17 cellular contexts compared by ENCODE assay signal in the genomic region with DNA sequence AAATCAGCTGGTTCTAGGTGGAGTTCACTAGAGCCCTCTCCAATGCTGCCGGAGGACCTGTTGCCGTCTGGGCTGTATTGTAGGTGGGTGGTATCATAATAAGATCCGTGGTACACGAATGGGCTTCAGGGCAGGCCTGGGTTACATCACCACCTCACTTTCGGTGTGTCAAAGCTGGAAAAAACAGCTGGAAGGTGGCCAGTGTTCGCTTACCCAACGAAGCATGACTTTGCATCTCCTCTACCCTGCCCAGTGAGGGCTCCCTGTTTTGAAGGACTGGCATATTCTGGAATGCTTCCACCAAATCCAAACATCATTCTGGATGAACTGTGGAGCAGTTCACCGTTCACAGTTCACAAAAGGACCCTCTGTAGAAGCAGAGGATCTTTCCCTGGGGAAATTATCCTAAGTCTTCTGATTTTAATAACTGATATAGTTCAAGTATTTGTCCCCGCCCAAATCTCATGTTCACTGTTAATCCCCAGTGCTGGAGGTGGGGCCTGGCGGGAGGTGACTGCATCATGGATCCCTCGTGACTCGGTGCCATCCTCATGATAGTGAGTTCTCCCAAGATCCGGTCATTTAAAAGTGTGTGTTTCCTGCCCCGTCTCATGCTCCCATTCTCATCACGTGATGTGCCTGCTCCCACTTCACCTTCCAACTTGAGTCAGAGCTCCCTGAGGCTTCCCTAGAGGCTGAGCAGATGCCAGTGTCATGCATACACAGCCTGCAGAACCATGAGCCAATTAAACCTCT.
DNase-seq lines count a peak whose midpoint lies in the region; ATAC-seq and TF ChIP-seq lines count a peak whose summit lies in the region.
"Had no signal": no experiment of that assay in that cellular context is flagged by ENCODE, and none has a peak within 500 bp of the region (broad histone marks: within the 10 kb centered on the region; RNA-seq: fewer than 3 reads in every experiment).

No MANE protein-coding gene starts in this region.

- peaks cover 13% of the 10 kb centered on the region for H3K4me1 Mint-ChIP-seq in progenitor cell of endocrine pancreas (ENCODE audit: low read depth)
- H3K4me1 Mint-ChIP-seq: CD8-positive, alpha-beta memory T cell; stimulated activated effector memory CD8-positive, alpha-beta T cell treated with anti-CD3 and anti-CD28 coated beads, Interleukin-12 subunit alpha, Interleukin-12 subunit beta, amount 100 ng/mL, for 72 hours had no signal

- H3K4me3 ChIP-seq in cardiac muscle cell (no peak overlapping the region), SK-N-MC (peak overlapping the region; percentile 55; the same call in 1 of the 2 replicates), thyroid gland (replicated peaks in 1 of 3) (no peak overlapping the region), ascending aorta (no peak overlapping the region)
- H3K4me3 ChIP-seq: lower lobe of right lung, thoracic aorta had no signal

- no peaks in the 10 kb centered on the region for H3K9me3 Mint-ChIP-seq in progenitor cell of endocrine pancreas (ENCODE audit: low read depth)
- H3K9me3 Mint-ChIP-seq: stimulated activated effector memory CD8-positive, alpha-beta T cell treated with anti-CD3 and anti-CD28 coated beads, Interleukin-12 subunit alpha, Interleukin-12 subunit beta, amount 100 ng/mL, for 72 hours; T-helper 2 cell treated with Interferon-gamma antibody and Interleukin-4, amounts not matched to agents 5 μg/mL and 100 μg/mL, for 36 hours had no signal

- H3K9me3 ChIP-seq in cardiac muscle cell (ENCODE audit: low read depth) (no peaks in the 10 kb centered on the region), SK-N-MC (ENCODE audit: low read depth, low read length) (no peaks in the 10 kb centered on the region), thyroid gland (no peaks in the 10 kb centered on the region), ascending aorta (no peaks in the 10 kb centered on the region)
- H3K9me3 ChIP-seq: lower lobe of right lung, thoracic aorta had no signal

- H3K9ac ChIP-seq in SK-N-MC (ENCODE audit: insufficient read length), result no peak overlapping the region

- H3K36me3 Mint-ChIP-seq in progenitor cell of endocrine pancreas (ENCODE audit: insufficient read depth), result no peaks in the 10 kb centered on the region
- H3K36me3 Mint-ChIP-seq: CD8-positive, alpha-beta memory T cell; stimulated activated effector memory CD8-positive, alpha-beta T cell treated with anti-CD3 and anti-CD28 coated beads, Interleukin-12 subunit alpha, Interleukin-12 subunit beta, amount 100 ng/mL, for 72 hours had no signal

- H3K27me3 ChIP-seq in cardiac muscle cell (no peaks in the 10 kb centered on the region), thyroid gland (no peaks in the 10 kb centered on the region), ascending aorta (no peaks in the 10 kb centered on the region)
- H3K27me3 ChIP-seq: foreskin keratinocyte had no signal

- ATAC-seq in left cardiac atrium, result peak; percentile 41 to 65
- ATAC-seq: activated CD4-positive, CD25-positive, alpha-beta regulatory T cell treated with anti-CD3 and anti-CD28 coated beads, Interleukin-2, amount 50 U/mL, for 24 hours; foreskin keratinocyte; lower lobe of right lung; stimulated activated effector memory CD8-positive, alpha-beta T cell treated with anti-CD3 and anti-CD28 coated beads, Interleukin-12 subunit alpha, Interleukin-12 subunit beta, amount 100 ng/mL, for 72 hours had no signal

- H3K27me3 Mint-ChIP-seq in progenitor cell of endocrine pancreas, result peaks cover 14% of the 10 kb centered on the region

- intact Hi-C loops in cardiac septum (cut with DNase I) (no loop called here), left cardiac atrium (cut with DNase I) (no loop called here), thyroid gland (cut with DNase I) (no loop called here), ascending aorta (cut with DNase I) (no loop called here)

- H3K4me1 ChIP-seq in cardiac muscle cell (ENCODE audit: low read depth) (peaks cover 19% of the 10 kb centered on the region), thyroid gland (peaks cover 3 to 7% of the 10 kb centered on the region in 2 donors), ascending aorta (no peaks in the 10 kb centered on the region)
- H3K4me1 ChIP-seq: foreskin keratinocyte, lower lobe of right lung had no signal

- TF ChIP-seq CTCF in cardiac muscle cell (IDR thresholded peaks at IDR 0.05; ENCODE audit: low read depth, low read length), result no peak
- TF ChIP-seq CTCF in thyroid gland (IDR thresholded peaks at IDR 0.05), result no peak
- no peak for TF ChIP-seq CTCF in progenitor cell of endocrine pancreas (IDR thresholded peaks at IDR 0.05; ENCODE audit: unreplicated experiment)
- TF ChIP-seq CTCF in ascending aorta (IDR thresholded peaks at IDR 0.05), result no peak

- WGBS in thyroid gland, 2 donors, result 57 to 68% methylated on average over 15 of the region's 15 CpGs

- peaks cover 7% of the 10 kb centered on the region for H3K36me3 ChIP-seq in cardiac muscle cell
- no peaks in the 10 kb centered on the region for H3K36me3 ChIP-seq in SK-N-MC (ENCODE audit: insufficient read depth, low read length)
- no peaks in the 10 kb centered on the region for H3K36me3 ChIP-seq in thyroid gland
- H3K36me3 ChIP-seq in ascending aorta, result no peaks in the 10 kb centered on the region
- H3K36me3 ChIP-seq: lower lobe of right lung, thoracic aorta had no signal

- TF ChIP-seq POLR2A in thyroid gland (IDR thresholded peaks at IDR 0.05), result no peak

- H3K4me3 Mint-ChIP-seq in progenitor cell of endocrine pancreas (ENCODE audit: low read depth), result no peak overlapping the region
- H3K4me3 Mint-ChIP-seq: CD8-positive, alpha-beta memory T cell; stimulated activated effector memory CD8-positive, alpha-beta T cell treated with anti-CD3 and anti-CD28 coated beads, Interleukin-12 subunit alpha, Interleukin-12 subunit beta, amount 100 ng/mL, for 72 hours; T-helper 2 cell treated with Interferon-gamma antibody and Interleukin-4, amounts not matched to agents 5 μg/mL and 100 μg/mL, for 36 hours had no signal

- DNase-seq in cardiac muscle cell (ENCODE audit: low read depth in 1 of 2, low spot score in 1 of 2), result peak in 1 of 2 donors; percentile 29
- DNase-seq in cardiac septum (ENCODE audit: low spot score), result no peak
- DNase-seq in SK-N-MC (ENCODE audit: low read depth, low spot score), result no peak
- DNase-seq in left cardiac atrium, result no peak
- DNase-seq in thyroid gland, result peak; percentile 71 to 78
- no peak for DNase-seq in progenitor cell of endocrine pancreas (ENCODE audit: low spot score, unreplicated experiment)
- DNase-seq in ascending aorta (ENCODE audit: low spot score in 2 of 2), result no peak
- DNase-seq in NCI-H1105 (lab: John Stamatoyannopoulos, UW), result no peak
- DNase-seq: CD8-positive, alpha-beta memory T cell; foreskin keratinocyte; lower lobe of right lung; NCI-H446; SIG-M5 had no signal

- H3K27ac ChIP-seq in cardiac muscle cell (peak overlapping the region; percentile 49), SK-N-MC (0 out of 2 replicates have a peak overlapping the region, but pooled peaks have one; percentile 68), thyroid gland (no peak overlapping the region), ascending aorta (no peak overlapping the region)
- H3K27ac ChIP-seq: foreskin keratinocyte, lower lobe of right lung, thoracic aorta had no signal

- no peak overlapping the region for H3K27ac Mint-ChIP-seq in progenitor cell of endocrine pancreas
- H3K27ac Mint-ChIP-seq: stimulated activated effector memory CD8-positive, alpha-beta T cell treated with anti-CD3 and anti-CD28 coated beads, Interleukin-12 subunit alpha, Interleukin-12 subunit beta, amount 100 ng/mL, for 72 hours; T-helper 2 cell treated with Interferon-gamma antibody and Interleukin-4, amounts not matched to agents 5 μg/mL and 100 μg/mL, for 36 hours had no signal

Comparison
In these comparisons a context has a peak if more than half of its experiments do, and no peak if none do; other contexts are left out.
1. DNase-seq: peak in thyroid gland (2 of 2); none in cardiac septum (single experiment), SK-N-MC (single experiment), left cardiac atrium (single experiment), progenitor cell of endocrine pancreas (single experiment), ascending aorta (0 of 2) and NCI-H1105 (single experiment).
2. H3K27ac ChIP-seq: peak in cardiac muscle cell (single experiment) and SK-N-MC (single experiment); none in thyroid gland (0 of 3) and ascending aorta (0 of 2).